8 cellular contexts compared by ENCODE assay signal in genomic region chr19:51702754-51703654, GRCh38. TPM values are rescaled to one million over a fixed set of nuclear protein-coding genes. Genes with fewer than 3 reads are reported as not detected.
DNase-seq lines count a peak whose midpoint lies in the region; ATAC-seq, FAIRE-seq and TF ChIP-seq lines count a peak whose summit lies in the region.

No MANE protein-coding gene starts in this region.

- H3K27me3 ChIP-seq in osteoblast (ENCODE audit: insufficient read depth, low read length), result no peaks in the 10 kb centered on the region

- DNase-seq in ELF-1 (ENCODE audit: low read depth, low spot score) (peak; percentile 81), glutamatergic neuron (no peak), osteoblast (ENCODE audit: insufficient read length, low spot score, missing footprints) (peak; percentile 45), dermis blood vessel endothelial cell (no peak), LoVo (ENCODE audit: low spot score) (no peak), HTR-8/SVneo (ENCODE audit: insufficient read length, low spot score) (no peak)

- H3K36me3 Mint-ChIP-seq in glutamatergic neuron (ENCODE audit: unreplicated experiment), result peaks cover 18% of the 10 kb centered on the region

- peaks cover 13% of the 10 kb centered on the region for H3K4me1 ChIP-seq in osteoblast (ENCODE audit: insufficient read depth, low read length)

- TF ChIP-seq CTCF in VCaP (conservative IDR thresholded peaks at IDR 0.05) (no peak), glutamatergic neuron (IDR thresholded peaks at IDR 0.05; ENCODE audit: partially characterized antibody, unreplicated experiment) (no peak), osteoblast (IDR thresholded peaks at IDR 0.05; ENCODE audit: extremely low read depth, low read depth, low read length) (no peak)

- ATAC-seq in HG03354 (IDR thresholded peaks at IDR 0.05; ENCODE audit: poor library complexity, severe bottlenecking, unreplicated experiment), result no peak

- peak overlapping the region; percentile 87 for H3K4me3 Mint-ChIP-seq in glutamatergic neuron (ENCODE audit: unreplicated experiment)

- H3K27me3 Mint-ChIP-seq in glutamatergic neuron (ENCODE audit: unreplicated experiment), result peaks cover 17% of the 10 kb centered on the region

- H3K9me3 Mint-ChIP-seq in glutamatergic neuron (ENCODE audit: unreplicated experiment), result peaks cover 21% of the 10 kb centered on the region

- no peaks in the 10 kb centered on the region for H3K9me3 ChIP-seq in osteoblast (ENCODE audit: low read depth, low read length)

- H3K4me1 Mint-ChIP-seq in glutamatergic neuron (ENCODE audit: low read depth, unreplicated experiment), result peaks cover 9% of the 10 kb centered on the region

- peaks cover 24% of the 10 kb centered on the region for H4K20me1 ChIP-seq in osteoblast (ENCODE audit: insufficient read depth, low read length)

- H3K36me3 ChIP-seq in osteoblast (ENCODE audit: insufficient read depth, low read length), result peaks cover 74% of the 10 kb centered on the region

- peaks cover 24% of the 10 kb centered on the region for H3K79me2 ChIP-seq in osteoblast (ENCODE audit: insufficient read depth, low read length)

- H3K27ac ChIP-seq in VCaP (peak overlapping the region; percentile 88), osteoblast (ENCODE audit: low read depth, low read length) (peak overlapping the region; percentile 89)

- H2AFZ ChIP-seq in osteoblast (ENCODE audit: low read length), result no peak overlapping the region

- peak overlapping the region; percentile 56 for H3K27ac Mint-ChIP-seq in glutamatergic neuron (ENCODE audit: unreplicated experiment)

- H3K4me3 ChIP-seq in osteoblast (ENCODE audit: insufficient read depth, low read length), result no peak overlapping the region

- peak overlapping the region; percentile 85 for H3K4me2 ChIP-seq in osteoblast (ENCODE audit: insufficient read depth, low read length)

- no peak for FAIRE-seq in HTR-8/SVneo (lab: Jason Lieb, UNC)

RNA-seq across cellular contexts. Expression of gene SPACA6, which starts 9.9 kb away (rescaled TPM):
- total RNA-seq in glutamatergic neuron (ENCODE audit: unreplicated experiment) (27.2 TPM), osteoblast (9.4 and 12.7 TPM in 2 replicates), dermis blood vessel endothelial cell (3.5 and 12.9 TPM in 2 replicates)

RNA-seq across cellular contexts. Expression of gene HAS1, which starts 20.8 kb away (rescaled TPM):
- 4.4 TPM for total RNA-seq in glutamatergic neuron (ENCODE audit: unreplicated experiment)
- 5.4 and 6.2 TPM in 2 replicates for total RNA-seq in osteoblast
- 0.14 and 0.17 TPM in 2 replicates for total RNA-seq in dermis blood vessel endothelial cell

RNA-seq across cellular contexts. Expression of gene FPR1, which starts 48.7 kb away (rescaled TPM):
- total RNA-seq in glutamatergic neuron (ENCODE audit: unreplicated experiment) (not detected), osteoblast (4.4 and 5.1 TPM in 2 replicates), dermis blood vessel endothelial cell (not detected in 2 replicates)

RNA-seq across cellular contexts. Expression of gene SIGLEC14, which starts 56.4 kb away (rescaled TPM):
- total RNA-seq in glutamatergic neuron (ENCODE audit: unreplicated experiment) (not detected), osteoblast (not detected in 2 replicates), dermis blood vessel endothelial cell (not detected in 2 replicates)

RNA-seq across cellular contexts. Expression of gene FPR2, which starts 58.0 kb away (rescaled TPM):
- total RNA-seq in glutamatergic neuron (ENCODE audit: unreplicated experiment), result not detected
- 0.29 and 0.36 TPM in 2 replicates for total RNA-seq in osteoblast
- total RNA-seq in dermis blood vessel endothelial cell, result not detected in 2 replicates

Comparison
In these comparisons a context has a peak if more than half of its experiments do, and no peak if none do; other contexts are left out.
1. DNase-seq: peak in ELF-1 (single experiment) and osteoblast (single experiment); none in glutamatergic neuron (single experiment), dermis blood vessel endothelial cell (single experiment), LoVo (single experiment) and HTR-8/SVneo (single experiment).